23 cellular contexts compared by ENCODE assay signal in genomic region chr1:84008631-84009030, GRCh38. TPM values are rescaled to one million over a fixed set of nuclear protein-coding genes. Genes with fewer than 3 reads are reported as not detected.
A peak's percentile ranks its signal among the peaks of the same experiment; 100 is the strongest.
DNase-seq lines count a peak whose midpoint lies in the region; ATAC-seq and TF ChIP-seq lines count a peak whose summit lies in the region.
"Had no signal": no experiment of that assay in that cellular context is flagged by ENCODE, and none has a peak within 500 bp of the region (broad histone marks: within the 10 kb centered on the region; RNA-seq: fewer than 3 reads in every experiment).

No MANE protein-coding gene starts in this region.

- ATAC-seq in foreskin keratinocyte (peak; percentile 42), GM19463 (IDR thresholded peaks at IDR 0.05; ENCODE audit: unreplicated experiment) (no peak)
- no peak for ATAC-seq in natural killer cell treated with Interleukin-12 subunit alpha and Interleukin-12 subunit beta and Interleukin-15 and Interleukin-18, amount 100 ng/mL, for 72 hours
- ATAC-seq: A549 had no signal

- CTCF ChIA-PET in mammary epithelial cell (lab: Charles Lee; ENCODE audit: low non-redundant PET) (no interaction called here), MCF 10A (lab: Yijun Ruan, JAX) (interaction anchor here (1.4 kb wide), 1 partner anchor 425 kb away, joined by 3 read pairs; no protein-coding TSS in a partner anchor)

- H3K4me3 ChIP-seq in mammary epithelial cell (replicated peaks in 1 of 3; ENCODE audit: insufficient read depth in 1 of 3, low read depth in 2 of 3, low read length in 3 of 3): no peak overlapping the region
- no peak overlapping the region for H3K4me3 ChIP-seq in epithelial cell of esophagus (ENCODE audit: low read length)
- H3K4me3 ChIP-seq: A549; BLaER1 treated with 17β-estradiol and CSF1 and Interleukin-3, amounts not matched to agents 10 nM and 100 nM; GM23248 had no signal

- no peak overlapping the region for H3K9ac ChIP-seq in mammary epithelial cell (ENCODE audit: insufficient read depth, low read length)
- H3K9ac ChIP-seq: BLaER1 treated with 17β-estradiol and CSF1 and Interleukin-3, amounts not matched to agents 10 nM and 100 nM; GM23248 had no signal

- 25% methylated on average over 5 of the region's 5 CpGs for WGBS in mammary epithelial cell (ENCODE audit: low coverage, missing lambda C conversion rate)

- no peaks in the 10 kb centered on the region for H3K4me1 Mint-ChIP-seq in MCF 10A (ENCODE audit: insufficient read depth, unreplicated experiment)
- no peaks in the 10 kb centered on the region for H3K4me1 Mint-ChIP-seq in natural killer cell treated with Interleukin-12 subunit alpha and Interleukin-12 subunit beta and Interleukin-15 and Interleukin-18, amount 100 ng/mL, for 72 hours (ENCODE audit: low read depth in 2 of 2)
- H3K4me1 Mint-ChIP-seq: CD14-positive monocyte had no signal

- no peaks in the 10 kb centered on the region for H3K9me3 ChIP-seq in mammary epithelial cell (replicated peaks; ENCODE audit: insufficient read depth, low read length)
- H3K9me3 ChIP-seq: A549, BE2C had no signal

- H3K27me3 Mint-ChIP-seq in MCF 10A (ENCODE audit: insufficient read depth, unreplicated experiment): no peaks in the 10 kb centered on the region
- peaks cover 21 to 25% of the 10 kb centered on the region in 2 donors for H3K27me3 Mint-ChIP-seq in natural killer cell treated with Interleukin-12 subunit alpha and Interleukin-12 subunit beta and Interleukin-15 and Interleukin-18, amount 100 ng/mL, for 72 hours

- H3K4me2 ChIP-seq in mammary epithelial cell (ENCODE audit: insufficient read depth, low read depth, low read length): peak overlapping the region; percentile 26
- H3K4me2 ChIP-seq: A549; BLaER1 treated with 17β-estradiol and CSF1 and Interleukin-3, amounts not matched to agents 10 nM and 100 nM had no signal

- intact Hi-C loops in mammary epithelial cell (cut with micrococcal nuclease): no loop called here
- intact Hi-C loops in MCF 10A (cut with micrococcal nuclease): no loop called here

- POLR2A ChIA-PET in MCF 10A (lab: Yijun Ruan, JAX): interaction anchor here (1.2 kb wide), 1 partner anchor 8 kb away, joined by 3 read pairs; no protein-coding TSS in a partner anchor

- H4K20me1 ChIP-seq in mammary epithelial cell (ENCODE audit: insufficient read depth, low read length): no peaks in the 10 kb centered on the region
- H4K20me1 ChIP-seq: BLaER1 treated with 17β-estradiol and CSF1 and Interleukin-3, amounts not matched to agents 10 nM and 100 nM had no signal

- H3K36me3 ChIP-seq in mammary epithelial cell (ENCODE audit: insufficient read depth, low read length): no peaks in the 10 kb centered on the region
- H3K36me3 ChIP-seq: BE2C; BLaER1 treated with 17β-estradiol and CSF1 and Interleukin-3, amounts not matched to agents 10 nM and 100 nM had no signal

- H2AFZ ChIP-seq in mammary epithelial cell (ENCODE audit: low read depth, low read length): peak overlapping the region; percentile 93
- H2AFZ ChIP-seq: GM23248 had no signal

- in situ Hi-C loops in mammary epithelial cell (cut with MboI; ENCODE audit: low sequenced_read_pairs in 2 of 2): no loop called here

- H3K27me3 ChIP-seq in mammary epithelial cell (ENCODE audit: insufficient read depth, low read length): no peaks in the 10 kb centered on the region
- no peaks in the 10 kb centered on the region for H3K27me3 ChIP-seq in foreskin keratinocyte
- H3K27me3 ChIP-seq: BE2C; BLaER1 treated with 17β-estradiol and CSF1 and Interleukin-3, amounts not matched to agents 10 nM and 100 nM had no signal

- no peak overlapping the region for H3K4me3 Mint-ChIP-seq in MCF 10A (ENCODE audit: unreplicated experiment)
- H3K4me3 Mint-ChIP-seq in natural killer cell treated with Interleukin-12 subunit alpha and Interleukin-12 subunit beta and Interleukin-15 and Interleukin-18, amount 100 ng/mL, for 72 hours: no peak overlapping the region
- H3K4me3 Mint-ChIP-seq: CD14-positive monocyte; CD4-positive, alpha-beta T cell had no signal

- H3K9me3 Mint-ChIP-seq in MCF 10A (ENCODE audit: unreplicated experiment): peaks cover 11% of the 10 kb centered on the region
- peaks cover 1% of the 10 kb centered on the region for H3K9me3 Mint-ChIP-seq in natural killer cell treated with Interleukin-12 subunit alpha and Interleukin-12 subunit beta and Interleukin-15 and Interleukin-18, amount 100 ng/mL, for 72 hours
- H3K9me3 Mint-ChIP-seq: CD4-positive, alpha-beta T cell had no signal

- H3K27ac ChIP-seq in mammary epithelial cell (ENCODE audit: insufficient read depth, low read depth, low read length) (no peak overlapping the region), foreskin keratinocyte (no peak overlapping the region)
- H3K27ac ChIP-seq: A549; BLaER1 treated with 17β-estradiol and CSF1 and Interleukin-3, amounts not matched to agents 10 nM and 100 nM; GM23248 had no signal

- H3K4me1 ChIP-seq in mammary epithelial cell (ENCODE audit: insufficient read depth, low read length): peaks cover 23% of the 10 kb centered on the region
- peaks cover 24% of the 10 kb centered on the region for H3K4me1 ChIP-seq in foreskin keratinocyte
- H3K4me1 ChIP-seq: A549; BE2C; BLaER1 treated with 17β-estradiol and CSF1 and Interleukin-3, amounts not matched to agents 10 nM and 100 nM had no signal

- DNase-seq in mammary epithelial cell (peak; percentile 36), MCF 10A (ENCODE audit: unreplicated experiment) (no peak), epithelial cell of esophagus (ENCODE audit: low read depth) (peak; percentile 52), foreskin keratinocyte (peak; percentile 34 to 62), OCI-M2 (lab: John Stamatoyannopoulos, UW; ENCODE audit: unreplicated experiment) (no peak)
- no peak for DNase-seq in natural killer cell treated with Interleukin-12 subunit alpha and Interleukin-12 subunit beta and Interleukin-15 and Interleukin-18, amount 100 ng/mL, for 72 hours (ENCODE audit: low spot score)
- DNase-seq: 8988T; ACHN; AML-193; BE2C; Calu3; CD4-positive, alpha-beta T cell; COR-L47; DMS53; DMS79 treated with DMSO at 0.1 percent for 48 hours; GM23248; H7; HCEC 1CT had no signal

- H3K79me2 ChIP-seq in mammary epithelial cell (ENCODE audit: insufficient read depth, low read length): no peaks in the 10 kb centered on the region

- dilution Hi-C loops in mammary epithelial cell (cut with HindIII; ENCODE audit: low sequenced_read_pairs): no loop called here

- H3K36me3 Mint-ChIP-seq in MCF 10A (ENCODE audit: insufficient read depth, unreplicated experiment): no peaks in the 10 kb centered on the region
- H3K36me3 Mint-ChIP-seq in natural killer cell treated with Interleukin-12 subunit alpha and Interleukin-12 subunit beta and Interleukin-15 and Interleukin-18, amount 100 ng/mL, for 72 hours: no peaks in the 10 kb centered on the region
- H3K36me3 Mint-ChIP-seq: CD14-positive monocyte had no signal

- BruUV-seq in mammary epithelial cell (replicated peaks; lab: Mats Ljungman, UMichigan): no TSS peak
- no TSS peak for BruUV-seq in MCF 10A (replicated peaks; lab: Mats Ljungman, UMichigan)

- H3K27ac Mint-ChIP-seq in MCF 10A (ENCODE audit: low read depth, unreplicated experiment): no peak overlapping the region
- H3K27ac Mint-ChIP-seq in natural killer cell treated with Interleukin-12 subunit alpha and Interleukin-12 subunit beta and Interleukin-15 and Interleukin-18, amount 100 ng/mL, for 72 hours: no peak overlapping the region
- H3K27ac Mint-ChIP-seq: CD14-positive monocyte; CD4-positive, alpha-beta T cell had no signal

- TF ChIP-seq CTCF in mammary epithelial cell (conservative IDR thresholded peaks at IDR 0.05 in 1 of 2, IDR thresholded peaks at IDR 0.05 in 1 of 2; ENCODE audit: extremely low read depth in 1 of 2, insufficient read depth in 1 of 2, low read depth in 1 of 2, low read length in 2 of 2): no peak
- TF ChIP-seq CTCF in MCF 10A (IDR thresholded peaks at IDR 0.05; ENCODE audit: unreplicated experiment): no peak
- no peak for TF ChIP-seq CTCF in epithelial cell of esophagus (IDR thresholded peaks at IDR 0.05; ENCODE audit: insufficient read depth, low read depth, low read length, missing control alignments)
- TF ChIP-seq CTCF in foreskin keratinocyte (conservative IDR thresholded peaks at IDR 0.05): no peak

RNA-seq across cellular contexts. Expression of gene TTLL7, which starts 9.7 kb away (rescaled TPM):
- total RNA-seq in mammary epithelial cell (10 to 100 TPM; 15.5 to 16.1 TPM), MCF 10A (2022) (2.0 and 2.7 TPM in 2 replicates), foreskin keratinocyte (6.3 and 7.9 TPM in 2 replicates)
- polyA plus RNA-seq in mammary epithelial cell (4.1 TPM), foreskin keratinocyte (2.8 and 2.9 TPM in 2 replicates)
- polyA minus RNA-seq in mammary epithelial cell: 24.4 TPM
- 10 to 100 TPM in 1 of 2 donors, 1 to 10 TPM in 1; 2.5 to 21.3 TPM for total RNA-seq in natural killer cell treated with Interleukin-12 subunit alpha and Interleukin-12 subunit beta and Interleukin-15 and Interleukin-18, amount 100 ng/mL, for 72 hours
- total RNA-seq: CD4-positive, alpha-beta T cell; G401 had no signal

Comparison
In these comparisons a context has a peak if more than half of its experiments do, and no peak if none do; other contexts are left out.
1. DNase-seq: peak in mammary epithelial cell (single experiment), epithelial cell of esophagus (single experiment) and foreskin keratinocyte (2 of 2); none in MCF 10A (single experiment), OCI-M2 (single experiment) and natural killer cell treated with Interleukin-12 subunit alpha and Interleukin-12 subunit beta and Interleukin-15 and Interleukin-18, amount 100 ng/mL, for 72 hours (single experiment).